In the genomic region with DNA sequence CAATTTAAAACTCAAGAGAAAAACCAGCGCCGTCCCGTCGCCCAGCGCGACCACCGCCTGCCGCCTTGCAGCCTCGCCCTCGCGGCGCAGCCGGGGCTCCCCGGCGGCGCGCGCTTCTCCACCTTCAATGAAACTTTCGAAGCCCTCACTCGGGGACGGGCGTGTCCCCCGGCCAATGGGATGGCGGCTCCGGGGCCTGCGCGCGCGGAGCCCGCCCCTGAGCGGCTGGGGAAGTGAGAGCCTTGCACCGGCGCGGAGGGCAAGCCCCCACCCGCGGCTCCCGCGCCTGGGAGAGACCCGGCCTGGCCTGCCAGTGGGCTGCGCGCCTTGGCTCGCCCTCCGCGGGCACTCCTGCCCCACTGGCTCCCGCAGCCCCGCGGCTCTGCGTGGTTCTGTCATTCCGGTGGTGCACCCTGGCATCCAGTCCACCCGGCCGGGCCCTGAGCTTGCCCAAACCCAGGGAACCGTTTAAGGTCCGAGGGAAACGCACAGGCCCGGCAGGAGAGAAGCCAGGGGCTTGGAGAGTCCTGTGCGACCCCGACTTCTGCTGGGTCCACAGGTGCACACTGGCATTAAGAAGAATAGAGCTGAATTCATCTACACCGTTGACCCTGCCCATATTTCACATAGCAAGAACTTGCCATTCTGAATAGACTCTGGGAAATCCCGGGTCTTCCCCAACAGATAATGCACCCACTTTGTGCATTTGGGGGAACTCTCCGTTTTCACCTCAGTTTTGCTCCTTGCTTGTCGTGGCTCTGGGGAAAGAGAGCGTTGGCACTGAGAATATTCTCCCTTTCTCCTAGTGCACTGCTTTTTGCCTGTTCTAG, we compare ENCODE assay signal across 8 cellular contexts. TPM values are rescaled to one million over a fixed set of nuclear protein-coding genes. Genes with fewer than 3 reads are reported as not detected.
DNase-seq lines count a peak whose midpoint lies in the region; ATAC-seq lines count a peak whose summit lies in the region.

A gene (minus strand): TSS at position 129 of the 830 bp plus-strand sequence. CDS start 981 bp downstream, outside the sequence.

- no CpG with 5 or more reads among the region's 62 CpGs for WGBS in iPS DF 6.9 (ENCODE audit: insufficient coverage, insufficient read length)

- DNase-seq in activated T-cell treated with anti-CD3 and anti-CD28 coated beads, Interleukin-2, amount 50 U/mL, for 4 hours, result no peak
- DNase-seq in activated T-cell treated with anti-CD3 and anti-CD28 coated beads for 4 hours, result no peak
- DNase-seq in amniotic stem cell (lab: John Stamatoyannopoulos, UW), result peak; percentile 59
- no peak for DNase-seq in iPS DF 6.9 (ENCODE audit: low read depth, low spot score)
- no peak for DNase-seq in skeletal muscle cell (ENCODE audit: low read depth)
- no peak for DNase-seq in OCI-M2 (lab: John Stamatoyannopoulos, UW; ENCODE audit: unreplicated experiment)
- DNase-seq in stimulated activated CD4-positive, alpha-beta T cell treated with anti-CD3 and anti-CD28 coated beads, Interleukin-4, amount 100 ng/mL, for 24 hours, result no peak

- H3K27ac ChIP-seq in iPS DF 6.9 (ENCODE audit: low read length), result no peak within 1 kb of the TSS

- H3K4me1 Mint-ChIP-seq in activated T-cell treated with anti-CD3 and anti-CD28 coated beads, Interleukin-2, amount 50 U/mL, for 4 hours (ENCODE audit: low read depth), result no peaks in the 10 kb centered on the region

- ATAC-seq in activated T-cell treated with anti-CD3 and anti-CD28 coated beads, Interleukin-2, amount 50 U/mL, for 4 hours, result peak; percentile 31 to 43
- ATAC-seq in HG03159 (IDR thresholded peaks at IDR 0.05; ENCODE audit: unreplicated experiment), result peak; percentile 86

- H3K27me3 ChIP-seq in iPS DF 6.9 (ENCODE audit: control insufficient read depth, insufficient read depth, low read length), result peaks cover 22% of the 10 kb centered on the region

- H3K9me3 ChIP-seq in iPS DF 6.9 (ENCODE audit: control insufficient read depth, insufficient read depth, low read length), result no peaks in the 10 kb centered on the region

- no peaks in the 10 kb centered on the region for H3K36me3 ChIP-seq in iPS DF 6.9 (ENCODE audit: control insufficient read depth, insufficient read depth, low read length)

- peaks cover 31% of the 10 kb centered on the region for H3K27me3 Mint-ChIP-seq in activated T-cell treated with anti-CD3 and anti-CD28 coated beads, Interleukin-2, amount 50 U/mL, for 4 hours (ENCODE audit: low read depth)

- peak within 1 kb of the TSS; percentile 26; the same call in 1 of the 2 replicates for H3K4me3 ChIP-seq in iPS DF 6.9 (ENCODE audit: low read length)
- H3K4me3 ChIP-seq in skeletal muscle cell (ENCODE audit: low read depth, low read length), result peak within 1 kb of the TSS; percentile 23

- peaks cover 8% of the 10 kb centered on the region for H3K4me1 ChIP-seq in iPS DF 6.9 (ENCODE audit: control insufficient read depth, insufficient read depth, low read length)

- H3K4me3 Mint-ChIP-seq in activated T-cell treated with anti-CD3 and anti-CD28 coated beads, Interleukin-2, amount 50 U/mL, for 4 hours, result no peak within 1 kb of the TSS

- no peaks in the 10 kb centered on the region for H3K9me3 Mint-ChIP-seq in activated T-cell treated with anti-CD3 and anti-CD28 coated beads, Interleukin-2, amount 50 U/mL, for 4 hours

- H3K36me3 Mint-ChIP-seq in activated T-cell treated with anti-CD3 and anti-CD28 coated beads, Interleukin-2, amount 50 U/mL, for 4 hours (ENCODE audit: insufficient read depth), result no peaks in the 10 kb centered on the region

RNA-seq across cellular contexts. Expression of the gene that starts here (rescaled TPM):
- total RNA-seq in activated T-cell treated with anti-CD3 and anti-CD28 coated beads, Interleukin-2, amount 50 U/mL, for 4 hours, result under 1 TPM; 0.05 to 0.35 (median 0.18) TPM

Comparison
In these comparisons a context has a peak if more than half of its experiments do, and no peak if none do; other contexts are left out.
1. Peak in ATAC-seq in activated T-cell treated with anti-CD3 and anti-CD28 coated beads, Interleukin-2, amount 50 U/mL, for 4 hours; RNA of the gene not detected or under 1 TPM.